In genomic region chr5:37005252-37005651, GRCh38 we compare ENCODE assay signal across 17 cellular contexts.
DNase-seq lines count a peak whose midpoint lies in the region; ATAC-seq, FAIRE-seq and TF ChIP-seq lines count a peak whose summit lies in the region.
"Had no signal": no experiment of that assay in that cellular context is flagged by ENCODE, and none has a peak within 500 bp of the region (broad histone marks: within the 10 kb centered on the region; RNA-seq: fewer than 3 reads in every experiment).

No MANE protein-coding gene starts in this region.

- no peak for TF ChIP-seq CTCF in AG09309 (IDR thresholded peaks at IDR 0.05; ENCODE audit: control insufficient read depth, insufficient read depth, low read depth, low read length, missing control alignments)
- no peak for TF ChIP-seq CTCF in astrocyte (IDR thresholded peaks at IDR 0.05; ENCODE audit: insufficient read depth, low read depth, low read length)
- TF ChIP-seq CTCF in glutamatergic neuron (IDR thresholded peaks at IDR 0.05; ENCODE audit: partially characterized antibody, unreplicated experiment), result no peak
- no peak for TF ChIP-seq CTCF in natural killer cell (IDR thresholded peaks at IDR 0.05)

- no peaks in the 10 kb centered on the region for H3K4me1 ChIP-seq in astrocyte (ENCODE audit: insufficient read depth, low read length)
- H3K4me1 ChIP-seq: left lung, pancreas had no signal

- H3K4me3 ChIP-seq in AG09309 (ENCODE audit: control insufficient read depth, low read depth, low read length), result no peak overlapping the region
- H3K4me3 ChIP-seq in astrocyte (ENCODE audit: insufficient read depth, low read depth, low read length), result no peak overlapping the region
- H3K4me3 ChIP-seq: coronary artery, left lung, pancreas had no signal

- no peak for TF ChIP-seq POLR2A in H54 (IDR thresholded peaks at IDR 0.05; ENCODE audit: low read depth, low read length)

- no peaks in the 10 kb centered on the region for H3K79me2 ChIP-seq in astrocyte (ENCODE audit: insufficient read depth, low read length)

- no peaks in the 10 kb centered on the region for H3K9me3 Mint-ChIP-seq in astrocyte (ENCODE audit: unreplicated experiment)
- H3K9me3 Mint-ChIP-seq in glutamatergic neuron (ENCODE audit: unreplicated experiment), result no peaks in the 10 kb centered on the region
- H3K9me3 Mint-ChIP-seq in natural killer cell, result no peaks in the 10 kb centered on the region
- H3K9me3 Mint-ChIP-seq: IgD-negative memory B cell had no signal

- H3K27me3 ChIP-seq in astrocyte (ENCODE audit: insufficient read depth, low read length), result no peaks in the 10 kb centered on the region
- H3K27me3 ChIP-seq: left lung, pancreas had no signal

- H3K9me3 ChIP-seq in astrocyte (ENCODE audit: insufficient read depth, low read depth, low read length), result no peaks in the 10 kb centered on the region
- H3K9me3 ChIP-seq: left lung, pancreas had no signal

- H3K4me1 Mint-ChIP-seq in astrocyte (ENCODE audit: low read depth, unreplicated experiment) (no peaks in the 10 kb centered on the region), glutamatergic neuron (ENCODE audit: low read depth, unreplicated experiment) (no peaks in the 10 kb centered on the region), natural killer cell (peaks cover 0 to 7% of the 10 kb centered on the region in 2 donors)
- H3K4me1 Mint-ChIP-seq: IgD-negative memory B cell had no signal

- H3K27me3 Mint-ChIP-seq in astrocyte (ENCODE audit: low read depth, unreplicated experiment), result no peaks in the 10 kb centered on the region
- no peaks in the 10 kb centered on the region for H3K27me3 Mint-ChIP-seq in glutamatergic neuron (ENCODE audit: unreplicated experiment)
- H3K27me3 Mint-ChIP-seq in natural killer cell (ENCODE audit: low read depth in 2 of 2), result no peaks in the 10 kb centered on the region
- H3K27me3 Mint-ChIP-seq: IgD-negative memory B cell had no signal

- DNase-seq in AG09309 (ENCODE audit: low read depth) (peak; percentile 35), H54 (ENCODE audit: insufficient read length, low spot score) (no peak), astrocyte (ENCODE audit: low read depth) (peak; percentile 77), glutamatergic neuron (no peak), posterior cingulate gyrus (no peak), GM19240 (ENCODE audit: insufficient read length, low spot score) (no peak), natural killer cell (no peak)
- DNase-seq in activated effector memory CD4-positive, alpha-beta T cell treated with Interleukin-2 at 50 U/mL for 16 hours, result no peak
- DNase-seq: activated CD4-positive, alpha-beta T cell treated with anti-CD3 and anti-CD28 coated beads, Interleukin-2, amount 50 U/mL, for 1 hour; activated naive CD4-positive, alpha-beta T cell; aorta; left lung; NCI-H2029; pancreas had no signal

- FAIRE-seq in H54 (lab: Jason Lieb, UNC) (peak; percentile 96), astrocyte (lab: Jason Lieb, UNC) (peak; percentile 17)

- peaks cover 18% of the 10 kb centered on the region for H3K36me3 ChIP-seq in astrocyte (ENCODE audit: insufficient read depth, low read length)

- H3K36me3 Mint-ChIP-seq in astrocyte (ENCODE audit: low read depth, unreplicated experiment) (no peaks in the 10 kb centered on the region), glutamatergic neuron (ENCODE audit: unreplicated experiment) (no peaks in the 10 kb centered on the region), natural killer cell (peaks cover 2% of the 10 kb centered on the region)

- H3K4me3 Mint-ChIP-seq in astrocyte (ENCODE audit: unreplicated experiment) (no peak overlapping the region), glutamatergic neuron (ENCODE audit: unreplicated experiment) (no peak overlapping the region), natural killer cell (no peak overlapping the region)
- H3K4me3 Mint-ChIP-seq: IgD-negative memory B cell had no signal

- no peak overlapping the region for H3K27ac ChIP-seq in astrocyte (ENCODE audit: low read depth, low read length)
- H3K27ac ChIP-seq: coronary artery, HL-60, left lung, pancreas had no signal

- peak overlapping the region; percentile 4 for H3K9ac ChIP-seq in astrocyte (ENCODE audit: low read length)

- H3K27ac Mint-ChIP-seq in astrocyte (ENCODE audit: unreplicated experiment) (no peak overlapping the region), glutamatergic neuron (ENCODE audit: unreplicated experiment) (peak overlapping the region; percentile 17), natural killer cell (no peak overlapping the region)

- intact Hi-C loops in posterior cingulate gyrus (cut with DNase I), result loop anchor here (5.0 kb wide), 2 partner anchors 128 to 263 kb away; partner anchors contain the start of gene NIPBL
- intact Hi-C loops in natural killer cell (cut with micrococcal nuclease), result loop anchor here (5.0 kb wide), 1 partner anchor 278 kb away; no protein-coding TSS in a partner anchor

- H4K20me1 ChIP-seq in astrocyte (ENCODE audit: insufficient read depth, low read length), result no peaks in the 10 kb centered on the region

- ATAC-seq in natural killer cell, result no peak

- peak overlapping the region; percentile 36 for H3K4me2 ChIP-seq in astrocyte (ENCODE audit: low read length)

- no peak overlapping the region for H2AFZ ChIP-seq in astrocyte (ENCODE audit: low read depth, low read length)

Comparison
In these comparisons a context has a peak if more than half of its experiments do, and no peak if none do; other contexts are left out.
1. DNase-seq: peak in AG09309 (single experiment) and astrocyte (single experiment); none in H54 (single experiment), glutamatergic neuron (single experiment), posterior cingulate gyrus (0 of 10), GM19240 (single experiment), natural killer cell (single experiment) and activated effector memory CD4-positive, alpha-beta T cell treated with Interleukin-2 at 50 U/mL for 16 hours (single experiment).